ENCODE assay signal across 14 cellular contexts in genomic region chr10:96047004-96047649, GRCh38. TPM values are rescaled to one million over a fixed set of nuclear protein-coding genes. Genes with fewer than 3 reads are reported as not detected.
A peak's percentile ranks its signal among the peaks of the same experiment; 100 is the strongest.
DNase-seq lines count a peak whose midpoint lies in the region; ATAC-seq, FAIRE-seq and TF ChIP-seq lines count a peak whose summit lies in the region.
"Had no signal": no experiment of that assay in that cellular context is flagged by ENCODE, and none has a peak within 500 bp of the region (broad histone marks: within the 10 kb centered on the region; RNA-seq: fewer than 3 reads in every experiment).

No MANE protein-coding gene starts in this region.

- ATAC-seq in A549, result no peak
- ATAC-seq in activated CD4-positive, CD25-positive, alpha-beta regulatory T cell treated with anti-CD3 and anti-CD28 coated beads, Interleukin-2, amount 50 U/mL, for 24 hours, result no peak
- ATAC-seq in GM21528 (IDR thresholded peaks at IDR 0.05; ENCODE audit: low FRiP score, unreplicated experiment), result no peak
- no peak for ATAC-seq in GM18505 (IDR thresholded peaks at IDR 0.05; ENCODE audit: unreplicated experiment)
- ATAC-seq: activated naive CD8-positive, alpha-beta T cell treated with anti-CD3 and anti-CD28 coated beads, Interleukin-2, amount 50 U/mL, for 24 hours; esophagus mucosa had no signal

- H3K4me2 ChIP-seq in A549, result no peak overlapping the region

- CTCF ChIA-PET in A549 (lab: Yijun Ruan, JAX), result interaction anchor here (0.6 to 2.3 kb wide), 8 partner anchors 9 to 247 kb away, joined by 3 to 9 read pairs (median 3); partner anchors contain the start of gene ZNF518A

- POLR2A ChIA-PET in A549 (lab: Yijun Ruan, JAX), result interaction anchor here (0.8 kb wide), 1 partner anchor 83 kb away, joined by 3 read pairs; the partner anchor contains the start of gene ZNF518A

- peak in 1 of 2 experiments; percentile 21 for DNase-seq in A549 (ENCODE audit: low read depth in 1 of 2, low spot score in 1 of 2)
- no peak for DNase-seq in GM12891 (ENCODE audit: insufficient read length, low spot score)
- peak; percentile 15 for DNase-seq in RPMI7951 (ENCODE audit: low read depth)
- peak; percentile 4 for DNase-seq in fibroblast of mammary gland (ENCODE audit: low read depth)
- DNase-seq in NCI-H2081 (lab: John Stamatoyannopoulos, UW), result no peak
- DNase-seq: activated CD4-positive, alpha-beta T cell treated with anti-CD3 and anti-CD28 coated beads, Interleukin-2, amount 10 ng/mL, durations not matched to agents 24 days and 14 days; activated naive CD8-positive, alpha-beta T cell treated with anti-CD3 and anti-CD28 coated beads, Interleukin-2, amount 50 U/mL, for 24 hours; activated T-cell treated with anti-CD3 and anti-CD28 coated beads for 4 hours; posterior cingulate gyrus; stomach had no signal

- FAIRE-seq in A549 (lab: Jason Lieb, UNC) (no peak), GM12891 (lab: Jason Lieb, UNC) (peak; percentile 45)

- H3K9me3 ChIP-seq in A549, result no peaks in the 10 kb centered on the region
- H3K9me3 ChIP-seq: stomach had no signal

- H3K4me3 ChIP-seq in A549 (no peak overlapping the region), fibroblast of mammary gland (ENCODE audit: control insufficient read depth, low read depth, low read length) (no peak overlapping the region)
- H3K4me3 ChIP-seq: stomach had no signal

- H3K27ac ChIP-seq in A549, result no peak overlapping the region
- H3K27ac ChIP-seq: stomach had no signal

- 91% methylated on average over 4 of the region's 4 CpGs for WGBS in A549 (ENCODE audit: missing lambda C conversion rate)

- peaks cover 8% of the 10 kb centered on the region; the same call in 1 of the 3 replicates for H3K4me1 ChIP-seq in A549

- TF ChIP-seq EP300 in A549 (IDR thresholded peaks at IDR 0.05), result no peak

- no peak for TF ChIP-seq POLR2A in A549 (IDR thresholded peaks at IDR 0.05; ENCODE audit: low read length)
- no peak for TF ChIP-seq POLR2A in GM12891 (IDR thresholded peaks at IDR 0.05; ENCODE audit: low read depth, low read length)
- TF ChIP-seq POLR2A in GM18505 (IDR thresholded peaks at IDR 0.05; ENCODE audit: borderline replicate concordance, extremely low read depth, insufficient read depth, insufficient read length), result no peak

- peak; percentile 29 to 30; a peak in 4 of 5 replicates for TF ChIP-seq RAD21 in A549 (conservative IDR thresholded peaks at IDR 0.05 in 1 of 2, IDR thresholded peaks at IDR 0.05 in 1 of 2)

- TF ChIP-seq CTCF in A549 (IDR thresholded peaks at IDR 0.05) (0 out of 3 replicates have a peak, but pooled peaks have one; percentile 12), fibroblast of mammary gland (conservative IDR thresholded peaks at IDR 0.05; ENCODE audit: control insufficient read depth, insufficient read depth, low read depth, low read length) (no peak)

TF ChIP-seq in A549, 52 proteins besides CTCF, POLR2A, EP300 and RAD21:
- TF ChIP-seq MAZ (IDR thresholded peaks at IDR 0.05; ENCODE audit: borderline replicate concordance, low read depth, low read length) (no peak), EHF (CRISPR knock-in tag; IDR thresholded peaks at IDR 0.05) (no peak), KDM5A (IDR thresholded peaks at IDR 0.05) (no peak), TFCP2L1 (CRISPR knock-in tag; IDR thresholded peaks at IDR 0.05) (no peak), HOXA7 (CRISPR knock-in tag; IDR thresholded peaks at IDR 0.05) (no peak), JUN (IDR thresholded peaks at IDR 0.05) (no peak), CHD2 (IDR thresholded peaks at IDR 0.05; ENCODE audit: low read length, partially characterized antibody) (no peak), ZNF302 (CRISPR knock-in tag; IDR thresholded peaks at IDR 0.05) (no peak), CEBPB (IDR thresholded peaks at IDR 0.05) (no peak), KDM1A (IDR thresholded peaks at IDR 0.05; ENCODE audit: low read depth) (no peak), NFE2L2 (conservative IDR thresholded peaks at IDR 0.05; ENCODE audit: low read length) (no peak), ZSCAN20 (CRISPR knock-in tag; IDR thresholded peaks at IDR 0.05) (no peak)
- TF ChIP-seq, protein P1, sequence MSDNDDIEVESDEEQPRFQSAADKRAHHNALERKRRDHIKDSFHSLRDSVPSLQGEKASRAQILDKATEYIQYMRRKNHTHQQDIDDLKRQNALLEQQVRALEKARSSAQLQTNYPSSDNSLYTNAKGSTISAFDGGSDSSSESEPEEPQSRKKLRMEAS (IDR thresholded peaks at IDR 0.05), result no peak

TF ChIP-seq in GM12891, 5 proteins besides CTCF, POLR2A, EP300 and RAD21:
- TF ChIP-seq POU2F2 (IDR thresholded peaks at IDR 0.05; ENCODE audit: low read depth, low read length), result no peak
- TF ChIP-seq PAX5 (IDR thresholded peaks at IDR 0.05; ENCODE audit: insufficient read depth, low read length, severe bottlenecking), result no peak
- TF ChIP-seq SPI1 (IDR thresholded peaks at IDR 0.05; ENCODE audit: low read depth, low read length), result no peak
- no peak for TF ChIP-seq POLR2AphosphoS5 (IDR thresholded peaks at IDR 0.05; ENCODE audit: low read depth, low read length)
- no peak for TF ChIP-seq TAF1 (IDR thresholded peaks at IDR 0.05; ENCODE audit: low read depth, low read length)

RNA-seq across cellular contexts. Expression of gene CCNJ, which starts 3.7 kb away (rescaled TPM):
- polyA plus RNA-seq in A549 (2011; rRNA removed) (12.0 and 14.0 TPM in 2 replicates), A549 (2017; fragmentation: RNase III; extraction: RNeasy Plus Mini Kit Qiagen cat#74134 plus additional on column Dnase treatment) (6.4 to 6.6 TPM (median 6.5 TPM) in 3 replicates)
- polyA plus RNA-seq in A549 (2012; cell fraction: cytosol; rRNA removed), result 3.8 and 4.8 TPM in 2 replicates
- 4.1 and 4.4 TPM in 2 replicates for polyA plus RNA-seq in A549 (2012; cell fraction: nucleus; rRNA removed)
- 22.2 and 27.1 TPM in 2 replicates for polyA minus RNA-seq in A549 (2011; rRNA and poly(A)+ RNA removed)
- polyA plus RNA-seq in GM12891 (2012; ENCODE audit: low read depth, missing spikeins), result 2.1 TPM
- 3.7 and 4.1 TPM in 2 replicates for total RNA-seq in RPMI7951 (2014; rRNA removed; shearing (Covaris generic))

Comparison
In these comparisons a context has a peak if more than half of its experiments do, and no peak if none do; other contexts are left out.
1. DNase-seq: peak in RPMI7951 (single experiment) and fibroblast of mammary gland (single experiment); none in GM12891 (single experiment) and NCI-H2081 (0 of 2).